ENCODE assay signal across 8 cellular contexts in the genomic region with DNA sequence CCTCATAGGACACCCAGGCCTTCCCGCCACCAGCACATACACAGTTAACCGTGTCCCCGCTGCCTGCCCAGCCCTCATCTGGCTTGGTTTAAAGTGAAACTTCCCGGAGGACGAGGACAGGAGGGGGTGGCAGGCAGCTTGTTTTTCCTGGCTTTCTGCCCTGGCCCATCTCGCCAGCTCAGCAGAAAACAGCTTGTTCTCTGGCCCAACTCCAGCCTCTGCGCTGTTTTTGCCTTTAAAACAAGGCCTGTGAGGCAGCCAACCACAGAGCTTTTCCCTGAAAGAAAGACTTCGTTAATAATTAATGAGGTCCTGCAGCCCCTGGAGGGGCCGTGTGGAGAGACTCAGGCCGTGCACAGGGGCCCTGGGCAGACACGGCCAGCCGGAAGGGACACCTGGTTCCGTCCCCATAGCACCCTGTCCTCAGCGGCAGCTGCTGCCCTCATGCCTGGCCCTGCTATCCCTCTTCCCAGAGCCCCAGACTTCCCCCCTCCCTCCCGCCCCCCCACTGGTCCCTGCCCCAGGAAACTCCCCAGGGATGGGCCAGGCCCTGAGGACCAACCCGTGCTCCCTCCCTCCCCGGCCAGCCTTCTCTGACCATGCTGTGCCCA.
DNase-seq lines count a peak whose midpoint lies in the region; ATAC-seq and TF ChIP-seq lines count a peak whose summit lies in the region.

No MANE protein-coding gene starts in this region.

- TF ChIP-seq EP300 in transverse colon (IDR thresholded peaks at IDR 0.05; ENCODE audit: low read depth), result peak; percentile 72

- no peak for TF ChIP-seq POLR2A in lower leg skin (IDR thresholded peaks at IDR 0.05)
- no peak for TF ChIP-seq POLR2A in transverse colon (IDR thresholded peaks at IDR 0.05)

- ATAC-seq in GM18870 (IDR thresholded peaks at IDR 0.05; ENCODE audit: unreplicated experiment) (no peak), HG02610 (IDR thresholded peaks at IDR 0.05; ENCODE audit: unreplicated experiment) (no peak)

- H3K4me3 ChIP-seq in lower leg skin (ENCODE audit: low read depth, poor library complexity, severe bottlenecking) (no peak overlapping the region), transverse colon (no peak overlapping the region)

- 6 to 7% methylated on average over 13 to 14 of the region's 17 CpGs for WGBS in lower leg skin, 2 donors
- 25 to 40% methylated on average over 1 to 13 of the region's 17 CpGs for WGBS in transverse colon (ENCODE audit: low coverage in 1 of 2), 2 donors

- intact Hi-C loops in lower leg skin (cut with DNase I; ENCODE audit: low total_unique reads), result no loop called here
- intact Hi-C loops in transverse colon (cut with DNase I; ENCODE audit: low total_unique reads), result loop anchor here (10.0 kb wide), 1 partner anchor 110 kb away; a partner anchor contains a TSS

- in situ Hi-C loops in transverse colon (cut with MboI; ENCODE audit: low pct_ligation_motif_present in 1 of 4, low pct_unique_long_range_greater_than_20kb in 1 of 4, low sequenced_read_pairs in 3 of 4), result no loop called here

- no peaks in the 10 kb centered on the region for H3K9me3 ChIP-seq in transverse colon

- TF ChIP-seq CTCF in lower leg skin (IDR thresholded peaks at IDR 0.05) (no peak), transverse colon (IDR thresholded peaks at IDR 0.05) (no peak)

- H3K36me3 ChIP-seq in transverse colon, result no peaks in the 10 kb centered on the region

- H3K27me3 ChIP-seq in transverse colon, result no peaks in the 10 kb centered on the region

- H3K4me1 ChIP-seq in transverse colon, result peaks cover 33 to 69% (median 40%) of the 10 kb centered on the region in 4 donors

- peak; percentile 95 for DNase-seq in Daoy (ENCODE audit: low read depth)
- peak; percentile 86 to 87 for DNase-seq in NCI-H524 (lab: John Stamatoyannopoulos, UW)
- DNase-seq in dermis blood vessel endothelial cell, result peak; percentile 95
- peak; percentile 97 to 98 for DNase-seq in lower leg skin (ENCODE audit: low spot score in 2 of 2)
- DNase-seq in transverse colon, result peak; percentile 91
- DNase-seq in iPS-NIHi7 (ENCODE audit: extremely low spot score), result no peak

- peak overlapping the region; percentile 80 to 89 (median 84) for H3K27ac ChIP-seq in transverse colon
